Comparison of ENCODE assay signal across 27 cellular contexts in the genomic region with DNA sequence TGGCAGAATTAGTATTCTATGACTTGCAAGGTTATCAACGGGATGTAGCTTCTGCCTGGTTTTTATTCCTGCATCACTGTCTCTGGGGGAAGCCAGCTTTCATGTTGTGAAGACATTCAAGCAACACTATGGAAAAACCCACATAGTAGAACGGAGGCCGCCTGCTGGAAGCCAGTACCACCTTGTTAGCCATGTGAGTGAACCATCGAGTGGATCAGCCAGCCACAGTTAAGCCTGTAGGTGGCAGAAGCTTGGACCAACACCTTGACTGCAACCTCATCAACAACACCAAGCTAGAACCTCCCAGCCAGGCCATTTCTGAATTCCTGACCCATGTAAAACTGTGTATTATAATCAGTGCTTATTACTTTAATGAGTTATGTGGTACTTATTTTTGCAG.
"Had no signal": no experiment of that assay in that cellular context is flagged by ENCODE, and none has a peak within 500 bp of the region (broad histone marks: within the 10 kb centered on the region; RNA-seq: fewer than 3 reads in every experiment).

No MANE protein-coding gene starts in this region.

- DNase-seq: natural killer cell; occipital lobe; ovary; posterior cingulate gyrus; psoas muscle; right cardiac atrium; right lobe of liver; sigmoid colon; small intestine; stimulated activated CD4-positive, alpha-beta T cell treated with anti-CD3 and anti-CD28 coated beads, Interleukin-15, amount 100 ng/mL, for 24 hours; stimulated activated CD4-positive, alpha-beta T cell treated with anti-CD3 and anti-CD28 coated beads, Interleukin-2, amount 100 ng/mL, for 24 hours; stimulated activated CD4-positive, alpha-beta T cell treated with anti-CD3 and anti-CD28 coated beads, Interleukin-2, amount 100 ng/mL, for 48 hours; stimulated activated CD4-positive, alpha-beta T cell treated with anti-CD3 and anti-CD28 coated beads, Interleukin-4, amount 100 ng/mL, for 24 hours; stimulated activated naive B cell treated with anti-CD40 and anti-IgM and Interleukin-4, amounts not matched to agents 10 μg/mL and 1 μg/mL and 100 μg/mL, for 72 hours; stimulated activated naive CD4-positive, alpha-beta T cell treated with Interleukin-2 at 50 U/mL for 16 hours; stomach; tibial artery; transverse colon; upper lobe of right lung; uterus had no signal

- H3K36me3 ChIP-seq: neural progenitor cell, ovary, right lobe of liver, sigmoid colon, stomach, tibial artery, transverse colon, upper lobe of right lung, uterus had no signal

- ATAC-seq: natural killer cell; psoas muscle; right cardiac atrium; stimulated activated effector memory CD8-positive, alpha-beta T cell treated with anti-CD3 and anti-CD28 coated beads, Interleukin-12 subunit alpha, Interleukin-12 subunit beta, amount 100 ng/mL, for 72 hours; stimulated activated naive B cell treated with anti-CD40 and anti-IgM and Interleukin-4, amounts not matched to agents 10 μg/mL and 1 μg/mL and 100 μg/mL, for 72 hours; upper lobe of right lung had no signal

- H3K27ac ChIP-seq: neural progenitor cell, ovary, parathyroid adenoma, psoas muscle, right lobe of liver, sigmoid colon, stomach, tibial artery, transverse colon, upper lobe of right lung, uterus had no signal

- H3K4me2 ChIP-seq: neural progenitor cell had no signal

- H3K27me3 ChIP-seq: neural progenitor cell, ovary, right lobe of liver, sigmoid colon, stomach, tibial artery, transverse colon, upper lobe of right lung, uterus had no signal

- H3K9me3 ChIP-seq: ovary, psoas muscle, right lobe of liver, sigmoid colon, stomach, tibial artery, transverse colon, upper lobe of right lung, uterus had no signal

- H3K9me3 Mint-ChIP-seq: nephron, neural progenitor cell, type B pancreatic cell had no signal

- H3K9ac ChIP-seq: neural progenitor cell, parathyroid adenoma had no signal

- H3K4me3 Mint-ChIP-seq: natural killer cell; nephron; neural progenitor cell; stimulated activated effector memory CD8-positive, alpha-beta T cell treated with anti-CD3 and anti-CD28 coated beads, Interleukin-12 subunit alpha, Interleukin-12 subunit beta, amount 100 ng/mL, for 72 hours; stimulated activated naive B cell treated with anti-CD40 and anti-IgM and Interleukin-4, amounts not matched to agents 10 μg/mL and 1 μg/mL and 100 μg/mL, for 72 hours; stimulated activated naive CD8-positive, alpha-beta T cell treated with anti-CD3 and anti-CD28 coated beads, Interleukin-15, Interleukin-2, amounts not matched to agents 100 ng/mL and 50 ng/mL, for 24 hours; type B pancreatic cell had no signal

- H3K27ac Mint-ChIP-seq: natural killer cell; nephron; neural progenitor cell; progenitor cell of endocrine pancreas; stimulated activated effector memory CD8-positive, alpha-beta T cell treated with anti-CD3 and anti-CD28 coated beads, Interleukin-12 subunit alpha, Interleukin-12 subunit beta, amount 100 ng/mL, for 72 hours; stimulated activated naive B cell treated with anti-CD40 and anti-IgM and Interleukin-4, amounts not matched to agents 10 μg/mL and 1 μg/mL and 100 μg/mL, for 72 hours; stimulated activated naive CD8-positive, alpha-beta T cell treated with anti-CD3 and anti-CD28 coated beads, Interleukin-15, Interleukin-2, amounts not matched to agents 100 ng/mL and 50 ng/mL, for 24 hours; type B pancreatic cell had no signal

- H3K79me2 ChIP-seq: parathyroid adenoma had no signal

- H3K36me3 Mint-ChIP-seq: natural killer cell; neural progenitor cell; stimulated activated effector memory CD8-positive, alpha-beta T cell treated with anti-CD3 and anti-CD28 coated beads, Interleukin-12 subunit alpha, Interleukin-12 subunit beta, amount 100 ng/mL, for 72 hours; stimulated activated naive B cell treated with anti-CD40 and anti-IgM and Interleukin-4, amounts not matched to agents 10 μg/mL and 1 μg/mL and 100 μg/mL, for 72 hours; type B pancreatic cell had no signal

- H3K4me1 Mint-ChIP-seq: natural killer cell; nephron; neural progenitor cell; stimulated activated effector memory CD8-positive, alpha-beta T cell treated with anti-CD3 and anti-CD28 coated beads, Interleukin-12 subunit alpha, Interleukin-12 subunit beta, amount 100 ng/mL, for 72 hours; stimulated activated naive B cell treated with anti-CD40 and anti-IgM and Interleukin-4, amounts not matched to agents 10 μg/mL and 1 μg/mL and 100 μg/mL, for 72 hours had no signal

- H3K27me3 Mint-ChIP-seq: stimulated activated naive B cell treated with anti-CD40 and anti-IgM and Interleukin-4, amounts not matched to agents 10 μg/mL and 1 μg/mL and 100 μg/mL, for 72 hours; stimulated activated naive CD8-positive, alpha-beta T cell treated with anti-CD3 and anti-CD28 coated beads, Interleukin-15, Interleukin-2, amounts not matched to agents 100 ng/mL and 50 ng/mL, for 24 hours; type B pancreatic cell had no signal

- H3K4me1 ChIP-seq: neural progenitor cell, parathyroid adenoma, psoas muscle, sigmoid colon, tibial artery, upper lobe of right lung, uterus had no signal

- H3K4me3 ChIP-seq: neural progenitor cell, ovary, psoas muscle, right lobe of liver, sigmoid colon, stomach, tibial artery, transverse colon, upper lobe of right lung, uterus had no signal
